In the genomic region with DNA sequence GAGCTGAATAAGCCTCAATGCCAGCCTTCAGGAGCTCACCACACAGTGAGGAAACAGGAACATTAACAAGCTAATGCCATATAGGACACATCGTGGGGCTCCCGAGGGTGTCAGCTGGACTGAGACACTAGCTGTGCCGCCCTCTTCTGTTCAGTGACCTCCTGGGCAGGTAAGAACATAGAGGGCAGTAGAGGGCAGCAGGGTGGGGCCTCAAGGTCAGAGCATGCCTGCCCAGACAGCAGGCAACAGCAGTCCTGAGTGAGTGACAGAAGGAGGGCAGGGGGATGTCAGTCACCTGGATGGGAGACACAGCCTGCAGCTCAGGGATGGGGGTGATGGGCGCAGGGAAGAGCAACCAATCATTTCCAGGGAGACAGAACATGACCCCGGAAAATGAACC, we compare ENCODE assay signal across 16 cellular contexts. TPM values are rescaled to one million over a fixed set of nuclear protein-coding genes. Genes with fewer than 3 reads are reported as not detected.
A peak's percentile ranks its signal among the peaks of the same experiment; 100 is the strongest.
DNase-seq lines count a peak whose midpoint lies in the region; ATAC-seq and TF ChIP-seq lines count a peak whose summit lies in the region.
"Had no signal": no experiment of that assay in that cellular context is flagged by ENCODE, and none has a peak within 500 bp of the region (broad histone marks: within the 10 kb centered on the region; RNA-seq: fewer than 3 reads in every experiment).

No MANE protein-coding gene starts in this region.

- H3K9me3 Mint-ChIP-seq in GM23338 = peaks cover 2% of the 10 kb centered on the region; the same call in 2 of the 3 replicates
- H3K9me3 Mint-ChIP-seq in endodermal cell = no peaks in the 10 kb centered on the region
- no peaks in the 10 kb centered on the region for H3K9me3 Mint-ChIP-seq in Calu3 (ENCODE audit: low read depth, unreplicated experiment)
- H3K9me3 Mint-ChIP-seq: CD4-positive, alpha-beta T cell had no signal

- H3K9ac ChIP-seq in OCI-LY3 (ENCODE audit: low read length) (no peak overlapping the region), endodermal cell (ENCODE audit: extremely low read depth, low read length, poor library complexity, severe bottlenecking) (no peak overlapping the region)

- no peaks in the 10 kb centered on the region for H3K4me1 ChIP-seq in GM23338 (ENCODE audit: insufficient read depth)
- peaks cover 3% of the 10 kb centered on the region; the same call in 1 of the 2 replicates for H3K4me1 ChIP-seq in OCI-LY3 (ENCODE audit: low read length)
- H3K4me1 ChIP-seq in endodermal cell (ENCODE audit: control insufficient read depth, insufficient read depth, low read length) = no peaks in the 10 kb centered on the region
- no peaks in the 10 kb centered on the region for H3K4me1 ChIP-seq in lower lobe of right lung
- H3K4me1 ChIP-seq: HAP-1 had no signal

- H2AFZ ChIP-seq in GM23338 = no peak overlapping the region
- H2AFZ ChIP-seq in OCI-LY3 (ENCODE audit: low read depth, low read length) = no peak overlapping the region

- H3K27ac Mint-ChIP-seq in GM23338 (no peak overlapping the region), endodermal cell (no peak overlapping the region), Calu3 (ENCODE audit: unreplicated experiment) (no peak overlapping the region)
- H3K27ac Mint-ChIP-seq: CD4-positive, alpha-beta T cell had no signal

- H3K27me3 ChIP-seq in GM23338 (ENCODE audit: insufficient read depth) (no peaks in the 10 kb centered on the region), OCI-LY3 (ENCODE audit: low read depth, low read length) (peaks cover 12% of the 10 kb centered on the region), endodermal cell (ENCODE audit: control insufficient read depth, insufficient read depth, low read length, poor library complexity, severe bottlenecking) (peaks cover 11% of the 10 kb centered on the region), lower lobe of right lung (ENCODE audit: low read depth) (no peaks in the 10 kb centered on the region)

- H3K36me3 Mint-ChIP-seq in GM23338 (ENCODE audit: low read depth) = peaks cover 6% of the 10 kb centered on the region; the same call in 1 of the 3 replicates
- no peaks in the 10 kb centered on the region for H3K36me3 Mint-ChIP-seq in endodermal cell (ENCODE audit: low read depth)
- H3K36me3 Mint-ChIP-seq in Calu3 (ENCODE audit: insufficient read depth, unreplicated experiment) = no peaks in the 10 kb centered on the region

- TF ChIP-seq CTCF in 22Rv1 (IDR thresholded peaks at IDR 0.05) (0 out of 2 replicates have a peak, but pooled peaks have one; percentile 1), GM23338 (conservative IDR thresholded peaks at IDR 0.05; ENCODE audit: low read depth in 2 of 2) (peak; percentile 32 to 74), OCI-LY3 (IDR thresholded peaks at IDR 0.05; ENCODE audit: low read depth, low read length) (peak; percentile 38), endodermal cell (conservative IDR thresholded peaks at IDR 0.05) (peak; percentile 44), lower lobe of right lung (IDR thresholded peaks at IDR 0.05) (no peak), Calu3 (IDR thresholded peaks at IDR 0.05; ENCODE audit: unreplicated experiment) (no peak)

- 80 to 88% methylated on average over 1 to 5 of the region's 5 CpGs for WGBS in endodermal cell (ENCODE audit: insufficient coverage in 1 of 2, insufficient read length in 1 of 2), 2 experiments

- DNase-seq in GM23338 (ENCODE audit: low spot score) (peak; percentile 23), endodermal cell (peak; percentile 60), lower lobe of right lung (no peak), NCI-H524 (lab: John Stamatoyannopoulos, UW) (no peak), Calu3 (no peak)
- no peak for DNase-seq in activated naive CD4-positive, alpha-beta T cell treated with Interleukin-2 at 50 U/mL for 16 hours
- DNase-seq: CD4-positive, alpha-beta T cell; NCI-H1417 treated with DMSO at 0.1 percent for 48 hours; NCI-H2029 treated with DMSO at 0.1 percent for 48 hours; NCI-H510A treated with DMSO at 0.1 percent for 48 hours; T-helper 1 cell had no signal

- peaks cover 9% of the 10 kb centered on the region; the same call in 1 of the 2 replicates for H3K9me2 ChIP-seq in GM23338 (ENCODE audit: insufficient read depth)

- ATAC-seq in GM23338 = peak; percentile 54
- ATAC-seq in lower lobe of right lung = no peak

- H3K4me3 Mint-ChIP-seq in GM23338 = no peak overlapping the region
- H3K4me3 Mint-ChIP-seq in endodermal cell = no peak overlapping the region
- no peak overlapping the region for H3K4me3 Mint-ChIP-seq in Calu3 (ENCODE audit: low read depth, unreplicated experiment)
- H3K4me3 Mint-ChIP-seq: CD4-positive, alpha-beta T cell had no signal

- H3K9me3 ChIP-seq in OCI-LY3 (ENCODE audit: insufficient read depth, low read length) (no peaks in the 10 kb centered on the region), endodermal cell (ENCODE audit: control insufficient read depth, low read length) (no peaks in the 10 kb centered on the region), lower lobe of right lung (no peaks in the 10 kb centered on the region)
- H3K9me3 ChIP-seq: HAP-1 had no signal

- no TSS peak for BruUV-seq in Calu3 (replicated peaks; lab: Mats Ljungman, UMichigan)

- intact Hi-C loops in lower lobe of right lung (cut with DNase I) (no loop called here), Calu3 (cut with micrococcal nuclease; ENCODE audit: unreplicated experiment) (loop anchor here (5.0 kb wide), 1 partner anchor 211 kb away; no protein-coding TSS in a partner anchor)

- no peak overlapping the region for H3K27ac ChIP-seq in 22Rv1
- H3K27ac ChIP-seq in GM23338 (ENCODE audit: low read depth) = no peak overlapping the region
- H3K27ac ChIP-seq in OCI-LY3 (ENCODE audit: low read length) = no peak overlapping the region
- H3K27ac ChIP-seq in endodermal cell (ENCODE audit: low read depth, low read length) = no peak overlapping the region
- no peak overlapping the region for H3K27ac ChIP-seq in lower lobe of right lung

- H3K36me3 ChIP-seq in GM23338 (ENCODE audit: insufficient read depth) = no peaks in the 10 kb centered on the region
- H3K36me3 ChIP-seq in OCI-LY3 (replicated peaks; ENCODE audit: low read depth, low read length) = no peaks in the 10 kb centered on the region
- no peaks in the 10 kb centered on the region for H3K36me3 ChIP-seq in endodermal cell (ENCODE audit: control insufficient read depth, insufficient read depth, low read length)
- no peaks in the 10 kb centered on the region for H3K36me3 ChIP-seq in lower lobe of right lung
- H3K36me3 ChIP-seq: HAP-1 had no signal

- H3K79me2 ChIP-seq in GM23338 (replicated peaks; ENCODE audit: insufficient read depth) = no peaks in the 10 kb centered on the region
- H3K79me2 ChIP-seq in OCI-LY3 (ENCODE audit: low read length) = no peaks in the 10 kb centered on the region

- peaks cover 11% of the 10 kb centered on the region for H3K4me1 Mint-ChIP-seq in GM23338
- H3K4me1 Mint-ChIP-seq in endodermal cell = no peaks in the 10 kb centered on the region
- H3K4me1 Mint-ChIP-seq in Calu3 (ENCODE audit: low read depth, unreplicated experiment) = peaks cover 8% of the 10 kb centered on the region

- CTCF ChIA-PET in Calu3 (lab: Charles Lee) = no interaction called here

- H3K4me3 ChIP-seq in GM23338 = no peak overlapping the region
- H3K4me3 ChIP-seq in OCI-LY3 (ENCODE audit: low read length) = no peak overlapping the region
- H3K4me3 ChIP-seq in endodermal cell (ENCODE audit: low read length) = no peak overlapping the region
- H3K4me3 ChIP-seq in lower lobe of right lung = no peak overlapping the region
- H3K4me3 ChIP-seq: HAP-1 had no signal

- H3F3A ChIP-seq in GM23338 (replicated peaks; ENCODE audit: low read depth) = no peaks in the 10 kb centered on the region

- H3K27me3 Mint-ChIP-seq in GM23338 (ENCODE audit: insufficient read depth, low read depth, poor library complexity) (peaks cover 10% of the 10 kb centered on the region), endodermal cell (ENCODE audit: insufficient read depth) (peaks cover 13% of the 10 kb centered on the region), Calu3 (ENCODE audit: unreplicated experiment) (peaks cover 41% of the 10 kb centered on the region)

- no peak overlapping the region for H3K4me2 ChIP-seq in GM23338
- no peak overlapping the region for H3K4me2 ChIP-seq in OCI-LY3 (ENCODE audit: low read length)

- H4K20me1 ChIP-seq in GM23338 (replicated peaks; ENCODE audit: insufficient read depth) (no peaks in the 10 kb centered on the region), OCI-LY3 (ENCODE audit: insufficient read depth, low read length) (no peaks in the 10 kb centered on the region)

TF ChIP-seq in GM23338, 12 proteins besides CTCF, POLR2A, EP300 and RAD21:
- TF ChIP-seq ZNF114 (CRISPR knock-in tag; IDR thresholded peaks at IDR 0.05) (no peak), EZH2phosphoT487 (IDR thresholded peaks at IDR 0.05; ENCODE audit: unreplicated experiment) (no peak), REST (IDR thresholded peaks at IDR 0.05; ENCODE audit: unreplicated experiment) (no peak), EZH2 (IDR thresholded peaks at IDR 0.05; ENCODE audit: low read depth, unreplicated experiment) (no peak)

RNA-seq across cellular contexts. Expression of gene NTRK3, which starts 15.5 kb away (rescaled TPM):
- total RNA-seq in GM23338 (2014; rRNA removed; shearing (Covaris generic)) = 3.1 and 5.4 TPM in 2 replicates
- polyA plus RNA-seq in GM23338 (2016; fragmentation: Nextera tagmentation; extraction: Ambion mirVana) = 4.0 and 5.3 TPM in 2 replicates
- total RNA-seq in endodermal cell (under 1 TPM; 0.11 to 0.86 TPM), lower lobe of right lung (3.5 TPM), Calu3 (2022) (not detected in 2 replicates)
- 8.6 TPM for polyA plus RNA-seq in endodermal cell (2013, experiment 1 of 2)
- 8.7 TPM for polyA plus RNA-seq in endodermal cell (2013, experiment 2 of 2)
- total RNA-seq: A673, SK-MEL-5 had no signal

Comparison
In these comparisons a context has a peak if more than half of its experiments do, and no peak if none do; other contexts are left out.
1. CTCF ChIP-seq: peak in 22Rv1 (single experiment), GM23338 (2 of 2), OCI-LY3 (single experiment) and endodermal cell (single experiment); none in lower lobe of right lung (single experiment) and Calu3 (single experiment).
2. DNase-seq: peak in GM23338 (single experiment) and endodermal cell (single experiment); none in lower lobe of right lung (single experiment), NCI-H524 (0 of 2), activated naive CD4-positive, alpha-beta T cell treated with Interleukin-2 at 50 U/mL for 16 hours (single experiment) and Calu3 (single experiment).